In genomic region chr3:196432137-196432879, GRCh38 we compare ENCODE assay signal across 8 cellular contexts. TPM values are rescaled to one million over a fixed set of nuclear protein-coding genes. Genes with fewer than 3 reads are reported as not detected.
DNase-seq lines count a peak whose midpoint lies in the region; ATAC-seq, FAIRE-seq and TF ChIP-seq lines count a peak whose summit lies in the region.

UBXN7 (minus strand) TSS chr3:196432427; CDS start chr3:196432399, 28 bp downstream.

- H3K4me1 ChIP-seq in OCI-LY1 (ENCODE audit: insufficient read depth, low read length, severe bottlenecking) (peaks cover 21% of the 10 kb centered on the region), mesodermal cell (ENCODE audit: control insufficient read depth, insufficient read depth, low read length, poor library complexity, severe bottlenecking) (no peaks in the 10 kb centered on the region)

- H3K79me2 ChIP-seq in OCI-LY1 (ENCODE audit: insufficient read depth, low read length) = peaks cover 49% of the 10 kb centered on the region

- CTCF ChIA-PET in Calu3 (lab: Charles Lee) = interaction anchor here (0.6 to 1.3 kb wide), 3 partner anchors 15 to 108 kb away, joined by 3 to 4 read pairs (median 3); no protein-coding TSS in a partner anchor

- H3K4me2 ChIP-seq in OCI-LY1 (ENCODE audit: low read length) = peak within 1 kb of the TSS; percentile 78

- intact Hi-C loops in Calu3 (cut with micrococcal nuclease; ENCODE audit: unreplicated experiment) = no loop called here

- DNase-seq in Calu3 = peak; percentile 93
- peak; percentile 98 for DNase-seq in HuH-7 (ENCODE audit: low spot score)
- DNase-seq in activated CD8-positive, alpha-beta memory T cell treated with anti-CD3 and anti-CD28 coated beads, Interleukin-2, amount 50 U/mL, for 4 hours = peak; percentile 95
- peak; percentile 97 for DNase-seq in stimulated activated CD8-positive, alpha-beta memory T cell treated with anti-CD3 and anti-CD28 coated beads, Interleukin-15, amount 100 ng/mL, for 24 hours (ENCODE audit: low read depth)

- peak within 1 kb of the TSS; percentile 78 for H3K9ac ChIP-seq in OCI-LY1 (ENCODE audit: low read length)

- H4K20me1 ChIP-seq in OCI-LY1 (ENCODE audit: insufficient read depth, low read length) = no peaks in the 10 kb centered on the region

- peak; percentile 31 for FAIRE-seq in endometrium (lab: Jason Lieb, UNC)

- peak; percentile 80 for ATAC-seq in GM21447 (IDR thresholded peaks at IDR 0.05; ENCODE audit: unreplicated experiment)

- 0% methylated on average over 40 to 51 of the region's 67 CpGs for WGBS in mesodermal cell (ENCODE audit: insufficient coverage in 2 of 2), 2 experiments

- H3K9me2 ChIP-seq in OCI-LY1 (ENCODE audit: low read depth, low read length) = no peaks in the 10 kb centered on the region

- H3K27ac ChIP-seq in OCI-LY1 (ENCODE audit: low read depth, low read length, poor library complexity, severe bottlenecking) = peak within 1 kb of the TSS; percentile 60
- peak within 1 kb of the TSS; percentile 89 for H3K27ac ChIP-seq in mesodermal cell (ENCODE audit: low read depth, low read length, severe bottlenecking)

- H2AFZ ChIP-seq in OCI-LY1 (ENCODE audit: low read length) = peak within 1 kb of the TSS; percentile 83

- no peaks in the 10 kb centered on the region for H3K27me3 Mint-ChIP-seq in Calu3 (ENCODE audit: unreplicated experiment)

- TSS peak; percentile 19 for BruUV-seq in Calu3 (replicated peaks; lab: Mats Ljungman, UMichigan)

- peaks cover 10% of the 10 kb centered on the region; the same call in 1 of the 2 replicates for H3K36me3 ChIP-seq in OCI-LY1 (ENCODE audit: insufficient read depth, low read length)
- peaks cover 21% of the 10 kb centered on the region for H3K36me3 ChIP-seq in mesodermal cell (ENCODE audit: control insufficient read depth, insufficient read depth, low read length)

- TF ChIP-seq CTCF in Calu3 (IDR thresholded peaks at IDR 0.05; ENCODE audit: unreplicated experiment) = no peak
- no peak for TF ChIP-seq CTCF in OCI-LY1 (IDR thresholded peaks at IDR 0.05; ENCODE audit: low read length)

- H3K9me3 ChIP-seq in OCI-LY1 (ENCODE audit: low read length) = no peaks in the 10 kb centered on the region
- no peaks in the 10 kb centered on the region for H3K9me3 ChIP-seq in mesodermal cell (ENCODE audit: control insufficient read depth, low read length)

- no peaks in the 10 kb centered on the region for H3K4me1 Mint-ChIP-seq in Calu3 (ENCODE audit: low read depth, unreplicated experiment)

- peak within 1 kb of the TSS; percentile 82 for H3K27ac Mint-ChIP-seq in Calu3 (ENCODE audit: unreplicated experiment)

- H3K4me3 Mint-ChIP-seq in Calu3 (ENCODE audit: low read depth, unreplicated experiment) = peak within 1 kb of the TSS; percentile 94

- no peaks in the 10 kb centered on the region for H3F3A ChIP-seq in OCI-LY1 (ENCODE audit: insufficient read depth, low read length)

- no peaks in the 10 kb centered on the region for H3K27me3 ChIP-seq in OCI-LY1 (ENCODE audit: insufficient read depth, low read length)

- H3K36me3 Mint-ChIP-seq in Calu3 (ENCODE audit: insufficient read depth, unreplicated experiment) = peaks cover 28% of the 10 kb centered on the region

- no peaks in the 10 kb centered on the region for H3K9me3 Mint-ChIP-seq in Calu3 (ENCODE audit: low read depth, unreplicated experiment)

- H3K4me3 ChIP-seq in OCI-LY1 (ENCODE audit: low read depth, low read length, poor library complexity, severe bottlenecking) (peak within 1 kb of the TSS; percentile 88), mesodermal cell (ENCODE audit: extremely low read depth, insufficient read depth, low read length, poor library complexity, severe bottlenecking) (peak within 1 kb of the TSS; percentile 99)

RNA-seq across cellular contexts. Expression of gene UBXN7, which starts in this region (rescaled TPM):
- 46.1 and 49.0 TPM in 2 replicates for total RNA-seq in Calu3 (2022)
- 31.4 TPM for polyA plus RNA-seq in mesodermal cell (2013, experiment 1 of 2)
- polyA plus RNA-seq in mesodermal cell (2013, experiment 2 of 2) = 26.1 TPM

Comparison
In these comparisons a context has a peak if more than half of its experiments do, and no peak if none do; other contexts are left out.
1. Peak in every context shown above with its lines: DNase-seq, ATAC-seq, H3K4me3 ChIP-seq and H3K27ac ChIP-seq.